In the genomic region with DNA sequence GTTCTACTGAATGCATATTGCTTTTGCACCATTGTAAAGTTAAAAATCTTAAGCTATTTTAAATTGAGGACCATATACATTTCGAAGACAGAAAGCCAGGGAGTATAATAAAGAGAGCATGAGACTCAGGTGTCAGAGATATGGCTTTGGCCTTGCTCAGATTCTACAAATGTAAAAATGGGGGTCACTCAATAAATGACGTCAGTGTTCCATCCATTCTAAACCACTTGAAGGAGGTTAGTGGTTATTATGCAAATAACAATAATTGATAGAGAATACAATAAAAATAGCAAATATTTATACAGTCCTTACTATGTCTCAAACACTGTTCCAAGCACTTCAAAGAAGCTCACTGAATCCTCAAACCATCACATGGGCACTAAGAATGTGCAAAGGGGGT, we compare ENCODE assay signal across 25 cellular contexts.
"Had no signal": no experiment of that assay in that cellular context is flagged by ENCODE, and none has a peak within 500 bp of the region (broad histone marks: within the 10 kb centered on the region; RNA-seq: fewer than 3 reads in every experiment).

No MANE protein-coding gene starts in this region.

- H3K9me3 ChIP-seq: suprapubic skin, testis, thoracic aorta, thyroid gland, transverse colon, upper lobe of left lung, upper lobe of right lung, uterus, vagina had no signal

- H3K27me3 ChIP-seq: stomach, suprapubic skin, testis, thyroid gland, tibial artery, tibial nerve, transverse colon, upper lobe of left lung, upper lobe of right lung, uterus, vagina had no signal

- ATAC-seq: stimulated activated effector memory CD8-positive, alpha-beta T cell treated with anti-CD3 and anti-CD28 coated beads, Interleukin-12 subunit alpha, Interleukin-12 subunit beta, amount 100 ng/mL, for 72 hours; stimulated activated naive CD8-positive, alpha-beta T cell treated with anti-CD3 and anti-CD28 coated beads, Interleukin-15, amount 100 ng/mL, for 72 hours; stimulated activated naive CD8-positive, alpha-beta T cell treated with anti-CD3 and anti-CD28 coated beads, Interleukin-15, Interleukin-2, amounts not matched to agents 100 U/mL and 50 U/mL, for 24 hours had no signal

- H3K27ac ChIP-seq: stomach, suprapubic skin, testis, thoracic aorta, thyroid gland, tibial artery, tibial nerve, transverse colon, upper lobe of left lung, upper lobe of right lung, uterus, vagina had no signal

- DNase-seq: stimulated activated CD4-positive, alpha-beta T cell treated with anti-CD3 and anti-CD28 coated beads, Interleukin-2, amount 100 ng/mL, for 48 hours; stimulated activated CD4-positive, alpha-beta T cell treated with anti-CD3 and anti-CD28 coated beads, Interleukin-4, amount 100 ng/mL, for 1 hour; stimulated activated CD4-positive, alpha-beta T cell treated with anti-CD3 and anti-CD28 coated beads, Interleukin-4, amount 100 ng/mL, for 24 hours; stimulated activated CD4-positive, alpha-beta T cell treated with anti-CD3 and anti-CD28 coated beads, Interleukin-4, amount 100 ng/mL, for 4 hours; stimulated activated CD8-positive, alpha-beta memory T cell treated with anti-CD3 and anti-CD28 coated beads, Interleukin-4, amount 100 ng/mL, for 48 hours; stimulated activated naive B cell treated with anti-CD40 and anti-IgM and Interleukin-4, amounts not matched to agents 10 μg/mL and 1 μg/mL and 100 μg/mL, for 72 hours; stimulated activated naive CD4-positive, alpha-beta T cell; stimulated activated naive CD4-positive, alpha-beta T cell treated with Interleukin-2 at 50 U/mL for 16 hours; stimulated activated naive CD8-positive, alpha-beta T cell treated with anti-CD3 and anti-CD28 coated beads, Interleukin-15, amount 100 ng/mL, for 72 hours; stimulated activated naive CD8-positive, alpha-beta T cell treated with anti-CD3 and anti-CD28 coated beads, Interleukin-15, Interleukin-2, amounts not matched to agents 100 U/mL and 50 U/mL, for 24 hours; stomach; testis; thyroid gland; tibial artery; transverse colon; trophoblast cell; upper lobe of left lung; upper lobe of right lung; uterus had no signal

- FAIRE-seq: urothelium cell line had no signal

- H3K4me3 ChIP-seq: stomach, suprapubic skin, testis, thoracic aorta, thyroid gland, tibial artery, tibial nerve, transverse colon, upper lobe of left lung, upper lobe of right lung, uterus, vagina had no signal

- H3K4me1 ChIP-seq: suprapubic skin, testis, thyroid gland, tibial nerve, transverse colon, upper lobe of left lung, upper lobe of right lung, uterus, vagina had no signal

- H3K36me3 ChIP-seq: stomach, suprapubic skin, thoracic aorta, thyroid gland, tibial nerve, transverse colon, upper lobe of left lung, upper lobe of right lung, uterus, vagina had no signal
